ENCODE assay signal across 28 cellular contexts in the genomic region with DNA sequence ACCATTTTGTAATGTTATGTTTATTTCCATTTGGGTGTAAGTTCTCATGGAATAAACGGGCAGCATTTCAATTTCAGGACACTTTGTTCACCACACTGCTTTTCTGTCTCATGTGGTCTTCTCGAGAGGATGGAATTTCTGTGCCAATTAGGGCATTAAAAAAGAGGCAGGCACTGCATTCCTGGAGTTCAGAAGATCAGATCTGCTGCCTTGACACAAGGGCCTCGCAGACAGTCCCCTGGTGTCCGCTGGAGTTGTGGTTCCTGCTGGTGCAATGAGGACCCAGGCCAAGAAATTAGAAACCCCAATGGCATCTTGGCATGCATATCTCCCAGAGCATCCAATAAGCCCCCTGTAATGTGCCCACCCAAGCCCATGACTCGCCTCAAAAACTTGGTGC.
"Had no signal": no experiment of that assay in that cellular context is flagged by ENCODE, and none has a peak within 500 bp of the region (broad histone marks: within the 10 kb centered on the region; RNA-seq: fewer than 3 reads in every experiment).

No MANE protein-coding gene starts in this region.

- H3K9me3 ChIP-seq: ovary, psoas muscle, right lobe of liver, sigmoid colon, thoracic aorta, transverse colon, upper lobe of right lung, uterus had no signal

- H3K4me1 Mint-ChIP-seq: stimulated activated effector memory CD8-positive, alpha-beta T cell treated with anti-CD3 and anti-CD28 coated beads, Interleukin-12 subunit alpha, Interleukin-12 subunit beta, amount 100 ng/mL, for 72 hours; stimulated activated naive B cell treated with anti-CD40 and anti-IgM and Interleukin-4, amounts not matched to agents 10 μg/mL and 1 μg/mL and 100 μg/mL, for 72 hours had no signal

- H3K36me3 ChIP-seq: neural progenitor cell, ovary, right lobe of liver, sigmoid colon, stomach, thoracic aorta, tibial artery, transverse colon, upper lobe of right lung, uterus had no signal

- H3K4me3 ChIP-seq: neural progenitor cell, ovary, psoas muscle, right lobe of liver, sigmoid colon, stomach, thoracic aorta, tibial artery, transverse colon, upper lobe of right lung, uterus had no signal

- DNase-seq: natural killer cell; occipital lobe; ovary; posterior cingulate gyrus; psoas muscle; right cardiac atrium; right lobe of liver; sigmoid colon; small intestine; stimulated activated CD4-positive, alpha-beta T cell treated with anti-CD3 and anti-CD28 coated beads, Interleukin-15, amount 100 ng/mL, for 24 hours; stimulated activated CD4-positive, alpha-beta T cell treated with anti-CD3 and anti-CD28 coated beads, Interleukin-2, amount 100 ng/mL, for 24 hours; stimulated activated CD4-positive, alpha-beta T cell treated with anti-CD3 and anti-CD28 coated beads, Interleukin-2, amount 100 ng/mL, for 48 hours; stimulated activated CD4-positive, alpha-beta T cell treated with anti-CD3 and anti-CD28 coated beads, Interleukin-4, amount 100 ng/mL, for 24 hours; stimulated activated naive B cell treated with anti-CD40 and anti-IgM and Interleukin-4, amounts not matched to agents 10 μg/mL and 1 μg/mL and 100 μg/mL, for 72 hours; stimulated activated naive CD4-positive, alpha-beta T cell treated with Interleukin-2 at 50 U/mL for 16 hours; stomach; tibial artery; transverse colon; upper lobe of right lung; uterus had no signal

- H3K27ac ChIP-seq: neural progenitor cell, ovary, parathyroid adenoma, psoas muscle, right lobe of liver, sigmoid colon, stomach, thoracic aorta, tibial artery, transverse colon, upper lobe of right lung, uterus had no signal

- FAIRE-seq: small intestine had no signal

- H3K4me3 Mint-ChIP-seq: natural killer cell; nephron; neural progenitor cell; stimulated activated effector memory CD8-positive, alpha-beta T cell treated with anti-CD3 and anti-CD28 coated beads, Interleukin-12 subunit alpha, Interleukin-12 subunit beta, amount 100 ng/mL, for 72 hours; stimulated activated naive B cell treated with anti-CD40 and anti-IgM and Interleukin-4, amounts not matched to agents 10 μg/mL and 1 μg/mL and 100 μg/mL, for 72 hours; stimulated activated naive CD8-positive, alpha-beta T cell treated with anti-CD3 and anti-CD28 coated beads, Interleukin-15, Interleukin-2, amounts not matched to agents 100 ng/mL and 50 ng/mL, for 24 hours; type B pancreatic cell had no signal

- H3K9me3 Mint-ChIP-seq: natural killer cell; stimulated activated effector memory CD8-positive, alpha-beta T cell treated with anti-CD3 and anti-CD28 coated beads, Interleukin-12 subunit alpha, Interleukin-12 subunit beta, amount 100 ng/mL, for 72 hours; stimulated activated naive CD8-positive, alpha-beta T cell treated with anti-CD3 and anti-CD28 coated beads, Interleukin-15, Interleukin-2, amounts not matched to agents 100 ng/mL and 50 ng/mL, for 24 hours; type B pancreatic cell had no signal

- H3K36me3 Mint-ChIP-seq: natural killer cell; neural progenitor cell; stimulated activated effector memory CD8-positive, alpha-beta T cell treated with anti-CD3 and anti-CD28 coated beads, Interleukin-12 subunit alpha, Interleukin-12 subunit beta, amount 100 ng/mL, for 72 hours; stimulated activated naive B cell treated with anti-CD40 and anti-IgM and Interleukin-4, amounts not matched to agents 10 μg/mL and 1 μg/mL and 100 μg/mL, for 72 hours; type B pancreatic cell had no signal

- H3K27me3 ChIP-seq: neural progenitor cell, ovary, right lobe of liver, sigmoid colon, stomach, tibial artery, transverse colon, uterus had no signal

- H3K4me1 ChIP-seq: parathyroid adenoma, psoas muscle, right lobe of liver, sigmoid colon, stomach, tibial artery, transverse colon, upper lobe of right lung, uterus had no signal

- H3K27ac Mint-ChIP-seq: natural killer cell; nephron; neural progenitor cell; progenitor cell of endocrine pancreas; stimulated activated effector memory CD8-positive, alpha-beta T cell treated with anti-CD3 and anti-CD28 coated beads, Interleukin-12 subunit alpha, Interleukin-12 subunit beta, amount 100 ng/mL, for 72 hours; stimulated activated naive B cell treated with anti-CD40 and anti-IgM and Interleukin-4, amounts not matched to agents 10 μg/mL and 1 μg/mL and 100 μg/mL, for 72 hours; stimulated activated naive CD8-positive, alpha-beta T cell treated with anti-CD3 and anti-CD28 coated beads, Interleukin-15, Interleukin-2, amounts not matched to agents 100 ng/mL and 50 ng/mL, for 24 hours; type B pancreatic cell had no signal

- ATAC-seq: natural killer cell; psoas muscle; right cardiac atrium; right lobe of liver; stimulated activated effector memory CD8-positive, alpha-beta T cell treated with anti-CD3 and anti-CD28 coated beads, Interleukin-12 subunit alpha, Interleukin-12 subunit beta, amount 100 ng/mL, for 72 hours; stimulated activated naive B cell treated with anti-CD40 and anti-IgM and Interleukin-4, amounts not matched to agents 10 μg/mL and 1 μg/mL and 100 μg/mL, for 72 hours; upper lobe of right lung had no signal
